In genomic region chr5:32174011-32174866, GRCh38 we compare ENCODE assay signal across 8 cellular contexts. TPM values are rescaled to one million over a fixed set of nuclear protein-coding genes. Genes with fewer than 3 reads are reported as not detected.
A peak's percentile ranks its signal among the peaks of the same experiment; 100 is the strongest.
DNase-seq lines count a peak whose midpoint lies in the region; ATAC-seq, FAIRE-seq and TF ChIP-seq lines count a peak whose summit lies in the region.

GOLPH3 (minus strand) TSS chr5:32174319; CDS start chr5:32174034, 285 bp downstream.

- peaks cover 13 to 17% (median 16%) of the 10 kb centered on the region in 3 donors for H3K36me3 Mint-ChIP-seq in immature natural killer cell

- H3K4me3 ChIP-seq in AG04450 (ENCODE audit: low read depth, low read length) (peak within 1 kb of the TSS; percentile 83), WI38 (ENCODE audit: low read depth, low read length) (peak within 1 kb of the TSS; percentile 93), bronchial epithelial cell (ENCODE audit: low read depth, low read length) (peak within 1 kb of the TSS; percentile 69)

- POLR2A ChIA-PET in AG04450 (lab: Yijun Ruan, JAX) = interaction anchor here (0.7 to 1.3 kb wide), 4 partner anchors 16 to 107 kb away, joined by 3 to 5 read pairs (median 4); no protein-coding TSS in a partner anchor

- peak within 1 kb of the TSS; percentile 95 to 99 (median 98) for H3K27ac Mint-ChIP-seq in immature natural killer cell

- H3K27me3 ChIP-seq in AG04450 (ENCODE audit: control insufficient read depth, insufficient read depth, low read length) (no peaks in the 10 kb centered on the region), bronchial epithelial cell (ENCODE audit: control insufficient read depth, insufficient read depth, low read length) (no peaks in the 10 kb centered on the region)

- no peak for FAIRE-seq in bronchial epithelial cell (lab: Jason Lieb, UNC)

- TF ChIP-seq POLR2A in GM18951 (IDR thresholded peaks at IDR 0.05; ENCODE audit: extremely low read depth, insufficient read depth, insufficient read length) = peak; percentile 97

- H3K27me3 Mint-ChIP-seq in immature natural killer cell (ENCODE audit: low read depth in 3 of 3) = peaks cover 3 to 17% (median 17%) of the 10 kb centered on the region in 3 donors

- H3K4me3 Mint-ChIP-seq in immature natural killer cell = peak within 1 kb of the TSS; percentile 95 to 99 (median 98)

- DNase-seq in AG04450 (ENCODE audit: low read depth, low spot score) (peak; percentile 59), NCI-H2227 treated with DMSO at 0.1 percent for 48 hours (lab: John Stamatoyannopoulos, UW) (peak; percentile 90), bronchial epithelial cell (ENCODE audit: low read depth) (peak; percentile 64), immature natural killer cell (peak; percentile 93 to 95 (median 94)), smooth muscle cell of the brain vasculature (ENCODE audit: low read depth, low spot score) (peak; percentile 61)

- CTCF ChIA-PET in AG04450 (lab: Charles Lee) = no interaction called here

- peak; percentile 82 for ATAC-seq in HG03175 (IDR thresholded peaks at IDR 0.05; ENCODE audit: unreplicated experiment)

- H3K9me3 Mint-ChIP-seq in immature natural killer cell = no peaks in the 10 kb centered on the region

- H3K27ac ChIP-seq in AG04450 (ENCODE audit: low read depth, low read length) = peak within 1 kb of the TSS; percentile 96

- TF ChIP-seq CTCF in AG04450 (IDR thresholded peaks at IDR 0.05; ENCODE audit: low read depth, low read length) (no peak), WI38 (IDR thresholded peaks at IDR 0.05; ENCODE audit: low read depth, low read length) (no peak), bronchial epithelial cell (IDR thresholded peaks at IDR 0.05; ENCODE audit: insufficient read depth, low read length, severe bottlenecking) (no peak)

- in situ Hi-C loops in GM18951 (cut with MboI; ENCODE audit: low sequenced_read_pairs, unreplicated experiment) = no loop called here

- peaks cover 39 to 44% of the 10 kb centered on the region in 2 donors for H3K4me1 Mint-ChIP-seq in immature natural killer cell

- H3K9me3 ChIP-seq in AG04450 (ENCODE audit: control insufficient read depth, insufficient read depth, low read length) = no peaks in the 10 kb centered on the region; the same call in 1 of the 2 replicates

- H3K36me3 ChIP-seq in bronchial epithelial cell (ENCODE audit: control insufficient read depth, insufficient read depth, low read length) = peaks cover 1% of the 10 kb centered on the region

RNA-seq across cellular contexts. Expression of gene GOLPH3, which starts in this region (rescaled TPM):
- polyA plus RNA-seq in AG04450 (2011; rRNA removed) (63.6 and 80.1 TPM in 2 replicates), immature natural killer cell (100 to 1,000 TPM; 109 to 128 (median 125) TPM)
- 61.8 and 74.2 TPM in 2 replicates for polyA minus RNA-seq in AG04450 (2011; rRNA and poly(A)+ RNA removed)
- total RNA-seq in bronchial epithelial cell = 68.4 and 83.7 TPM in 2 replicates

Comparison
In these comparisons a context has a peak if more than half of its experiments do, and no peak if none do; other contexts are left out.
1. Peak in every context shown above with its lines: DNase-seq, ATAC-seq, H3K4me3 ChIP-seq and H3K27ac ChIP-seq.